10 cellular contexts compared by ENCODE assay signal in the genomic region with DNA sequence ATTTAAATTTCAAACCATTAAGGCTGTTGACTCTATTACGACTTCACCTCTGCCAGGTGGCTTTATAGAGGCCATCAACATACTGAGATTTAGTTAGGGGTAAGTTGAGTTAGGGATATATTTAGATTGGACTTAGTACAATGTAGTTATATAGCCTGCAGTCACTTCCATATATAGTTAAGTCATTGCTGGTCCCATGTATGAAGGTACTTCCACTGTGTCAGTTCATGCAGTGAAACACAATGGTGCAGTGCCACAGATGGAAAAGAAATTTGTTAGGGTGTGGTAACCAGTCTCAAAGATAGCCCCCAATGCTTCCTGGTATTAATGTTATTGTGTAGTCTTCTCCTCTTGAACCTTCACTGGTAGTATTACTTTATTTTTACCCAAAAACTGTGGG.
"Had no signal": no experiment of that assay in that cellular context is flagged by ENCODE, and none has a peak within 500 bp of the region (broad histone marks: within the 10 kb centered on the region; RNA-seq: fewer than 3 reads in every experiment).

No MANE protein-coding gene starts in this region.

- ATAC-seq: natural killer cell had no signal

- H3K9me3 ChIP-seq: lower lobe of right lung, thoracic aorta had no signal

- H3K4me3 ChIP-seq: lower lobe of right lung, thoracic aorta had no signal

- H3K27me3 Mint-ChIP-seq: stimulated activated naive CD8-positive, alpha-beta T cell treated with anti-CD3 and anti-CD28 coated beads, Interleukin-15, Interleukin-2, amounts not matched to agents 100 ng/mL and 50 ng/mL, for 24 hours had no signal

- H3K27me3 ChIP-seq: foreskin keratinocyte had no signal

- H3K27ac ChIP-seq: foreskin keratinocyte, lower lobe of right lung, thoracic aorta had no signal

- H3K4me1 Mint-ChIP-seq: natural killer cell had no signal

- DNase-seq: activated CD4-positive, alpha-beta T cell treated with anti-CD3 and anti-CD28 coated beads, Interleukin-2, amount 50 U/mL, for 4 hours; activated T-cell treated with anti-CD3 and anti-CD28 coated beads, Interleukin-2, amount 50 U/mL, for 1 hour; amygdala; lower lobe of right lung; natural killer cell; stimulated activated CD4-positive, alpha-beta T cell treated with anti-CD3 and anti-CD28 coated beads, Interleukin-2, amount 100 ng/mL, for 24 hours had no signal

- H3K36me3 ChIP-seq: lower lobe of right lung, thoracic aorta had no signal

- H3K36me3 Mint-ChIP-seq: activated naive CD4-positive, alpha-beta T cell treated with anti-CD3 and anti-CD28 coated beads, Interleukin-2, amount 50 U/mL, for 72 hours; natural killer cell had no signal

- H3K9me3 Mint-ChIP-seq: activated naive CD4-positive, alpha-beta T cell treated with anti-CD3 and anti-CD28 coated beads, Interleukin-2, amount 50 U/mL, for 72 hours; natural killer cell; stimulated activated naive CD8-positive, alpha-beta T cell treated with anti-CD3 and anti-CD28 coated beads, Interleukin-15, Interleukin-2, amounts not matched to agents 100 ng/mL and 50 ng/mL, for 24 hours had no signal

- H3K27ac Mint-ChIP-seq: activated naive CD4-positive, alpha-beta T cell treated with anti-CD3 and anti-CD28 coated beads, Interleukin-2, amount 50 U/mL, for 72 hours; natural killer cell had no signal

- H3K4me1 ChIP-seq: lower lobe of right lung had no signal

- H3K4me3 Mint-ChIP-seq: natural killer cell; stimulated activated naive CD8-positive, alpha-beta T cell treated with anti-CD3 and anti-CD28 coated beads, Interleukin-15, Interleukin-2, amounts not matched to agents 100 ng/mL and 50 ng/mL, for 24 hours had no signal
